In genomic region chr3:154334973-154335420, GRCh38 we compare ENCODE assay signal across 8 cellular contexts. TPM values are rescaled to one million over a fixed set of nuclear protein-coding genes. Genes with fewer than 3 reads are reported as not detected.
A peak's percentile ranks its signal among the peaks of the same experiment; 100 is the strongest.
DNase-seq lines count a peak whose midpoint lies in the region; ATAC-seq and TF ChIP-seq lines count a peak whose summit lies in the region.

No MANE protein-coding gene starts in this region.

- H4K20me1 ChIP-seq in GM23338 (replicated peaks; ENCODE audit: insufficient read depth) = no peaks in the 10 kb centered on the region

- H3K36me3 Mint-ChIP-seq in Calu3 (ENCODE audit: insufficient read depth, unreplicated experiment) = no peaks in the 10 kb centered on the region
- H3K36me3 Mint-ChIP-seq in GM23338 (ENCODE audit: low read depth) = no peaks in the 10 kb centered on the region
- no peaks in the 10 kb centered on the region for H3K36me3 Mint-ChIP-seq in naive B cell
- H3K36me3 Mint-ChIP-seq in activated CD4-positive, alpha-beta memory T cell treated with anti-CD3 and anti-CD28 coated beads, Interleukin-2, amount 10 ng/mL, durations not matched to agents 7 days and 5 days (ENCODE audit: low read depth) = no peaks in the 10 kb centered on the region

- no peak overlapping the region for H3K4me3 ChIP-seq in GM23338

- intact Hi-C loops in Calu3 (cut with micrococcal nuclease; ENCODE audit: unreplicated experiment) = loop anchor here (1.0 to 5.0 kb wide), 5 partner anchors 96 to 988 kb away; no protein-coding TSS in a partner anchor

- H3K27ac Mint-ChIP-seq in Calu3 (ENCODE audit: unreplicated experiment) = no peak overlapping the region
- H3K27ac Mint-ChIP-seq in GM23338 = no peak overlapping the region
- H3K27ac Mint-ChIP-seq in naive B cell = no peak overlapping the region
- no peak overlapping the region for H3K27ac Mint-ChIP-seq in activated CD4-positive, alpha-beta memory T cell treated with anti-CD3 and anti-CD28 coated beads, Interleukin-2, amount 10 ng/mL, durations not matched to agents 7 days and 5 days

- no peak overlapping the region for H3K27ac ChIP-seq in GM23338 (ENCODE audit: low read depth)

- H3K27me3 ChIP-seq in GM23338 (ENCODE audit: insufficient read depth) = no peaks in the 10 kb centered on the region

- no TSS peak for BruUV-seq in Calu3 (replicated peaks; lab: Mats Ljungman, UMichigan)

- H3K4me1 Mint-ChIP-seq in Calu3 (ENCODE audit: low read depth, unreplicated experiment) (peaks cover 8% of the 10 kb centered on the region), GM23338 (no peaks in the 10 kb centered on the region), naive B cell (no peaks in the 10 kb centered on the region)
- H3K4me1 Mint-ChIP-seq in activated CD4-positive, alpha-beta memory T cell treated with anti-CD3 and anti-CD28 coated beads, Interleukin-2, amount 10 ng/mL, durations not matched to agents 7 days and 5 days = no peaks in the 10 kb centered on the region

- H3K9me2 ChIP-seq in GM23338 (ENCODE audit: insufficient read depth) = no peaks in the 10 kb centered on the region

- H3K4me2 ChIP-seq in GM23338 = no peak overlapping the region

- DNase-seq in Calu3 = peak; percentile 30
- peak; percentile 69 for DNase-seq in GM23338 (ENCODE audit: low spot score)
- DNase-seq in NCI-H524 (lab: John Stamatoyannopoulos, UW) = peak; percentile 46 to 76
- peak; percentile 10 for DNase-seq in central memory CD4-positive, alpha-beta T cell
- DNase-seq in naive B cell = peak; percentile 21
- DNase-seq in ecto neural progenitor cell (ENCODE audit: low spot score) = no peak
- DNase-seq in activated CD4-positive, alpha-beta memory T cell treated with anti-CD3 and anti-CD28 coated beads, Interleukin-2, amount 10 ng/mL, durations not matched to agents 7 days and 5 days = no peak

- no peaks in the 10 kb centered on the region for H3K36me3 ChIP-seq in GM23338 (ENCODE audit: insufficient read depth)

- no peak overlapping the region for H2AFZ ChIP-seq in GM23338

- POLR2A ChIA-PET in activated CD4-positive, alpha-beta memory T cell treated with anti-CD3 and anti-CD28 coated beads, Interleukin-2, amount 10 ng/mL, durations not matched to agents 7 days and 5 days (lab: Charles Lee) = interaction anchor here (1.5 kb wide), 1 partner anchor 10 kb away, joined by 4 read pairs; the partner anchor contains the start of gene DHX36

- no peak for ATAC-seq in GM23338
- ATAC-seq in naive B cell (ENCODE audit: low read depth in 2 of 2) = peak; percentile 33 to 34
- no peak for ATAC-seq in HG02610 (IDR thresholded peaks at IDR 0.05; ENCODE audit: unreplicated experiment)

- peaks cover 7% of the 10 kb centered on the region for H3K27me3 Mint-ChIP-seq in Calu3 (ENCODE audit: unreplicated experiment)
- H3K27me3 Mint-ChIP-seq in GM23338 (ENCODE audit: insufficient read depth, low read depth, poor library complexity) = peaks cover 2% of the 10 kb centered on the region
- peaks cover 2 to 17% (median 4%) of the 10 kb centered on the region in 3 donors for H3K27me3 Mint-ChIP-seq in naive B cell
- H3K27me3 Mint-ChIP-seq in activated CD4-positive, alpha-beta memory T cell treated with anti-CD3 and anti-CD28 coated beads, Interleukin-2, amount 10 ng/mL, durations not matched to agents 7 days and 5 days = peaks cover 18% of the 10 kb centered on the region

- no peak overlapping the region for H3K4me3 Mint-ChIP-seq in Calu3 (ENCODE audit: low read depth, unreplicated experiment)
- no peak overlapping the region for H3K4me3 Mint-ChIP-seq in GM23338
- no peak overlapping the region for H3K4me3 Mint-ChIP-seq in naive B cell
- no peak overlapping the region for H3K4me3 Mint-ChIP-seq in activated CD4-positive, alpha-beta memory T cell treated with anti-CD3 and anti-CD28 coated beads, Interleukin-2, amount 10 ng/mL, durations not matched to agents 7 days and 5 days

- CTCF ChIA-PET in Calu3 (lab: Charles Lee) = no interaction called here
- CTCF ChIA-PET in activated CD4-positive, alpha-beta memory T cell treated with anti-CD3 and anti-CD28 coated beads, Interleukin-2, amount 10 ng/mL, durations not matched to agents 7 days and 5 days (lab: Charles Lee) = no interaction called here

- H3F3A ChIP-seq in GM23338 (replicated peaks; ENCODE audit: low read depth) = no peaks in the 10 kb centered on the region

- H3K9me3 Mint-ChIP-seq in Calu3 (ENCODE audit: low read depth, unreplicated experiment) = no peaks in the 10 kb centered on the region
- H3K9me3 Mint-ChIP-seq in GM23338 = no peaks in the 10 kb centered on the region
- H3K9me3 Mint-ChIP-seq in naive B cell = no peaks in the 10 kb centered on the region
- H3K9me3 Mint-ChIP-seq in activated CD4-positive, alpha-beta memory T cell treated with anti-CD3 and anti-CD28 coated beads, Interleukin-2, amount 10 ng/mL, durations not matched to agents 7 days and 5 days = no peaks in the 10 kb centered on the region

- TF ChIP-seq CTCF in Calu3 (IDR thresholded peaks at IDR 0.05; ENCODE audit: unreplicated experiment) = peak; percentile 68
- peak in 1 of 2 experiments; percentile 66; a peak in 3 of 4 replicates for TF ChIP-seq CTCF in GM23338 (conservative IDR thresholded peaks at IDR 0.05; ENCODE audit: low read depth in 2 of 2)

- H3K4me1 ChIP-seq in GM23338 (ENCODE audit: insufficient read depth) = no peaks in the 10 kb centered on the region

- H3K79me2 ChIP-seq in GM23338 (replicated peaks; ENCODE audit: insufficient read depth) = no peaks in the 10 kb centered on the region

TF ChIP-seq in GM23338, 12 proteins besides CTCF, POLR2A, EP300 and RAD21 (continues in another document):
- no peak for TF ChIP-seq JUNB (IDR thresholded peaks at IDR 0.05; ENCODE audit: unreplicated experiment)
- no peak for TF ChIP-seq POLR2AphosphoS5 (IDR thresholded peaks at IDR 0.05; ENCODE audit: low read depth)
- no peak for TF ChIP-seq NANOG (IDR thresholded peaks at IDR 0.05; ENCODE audit: borderline replicate concordance)
- no peak for TF ChIP-seq ETS1 (IDR thresholded peaks at IDR 0.05)
- TF ChIP-seq, protein P1, sequence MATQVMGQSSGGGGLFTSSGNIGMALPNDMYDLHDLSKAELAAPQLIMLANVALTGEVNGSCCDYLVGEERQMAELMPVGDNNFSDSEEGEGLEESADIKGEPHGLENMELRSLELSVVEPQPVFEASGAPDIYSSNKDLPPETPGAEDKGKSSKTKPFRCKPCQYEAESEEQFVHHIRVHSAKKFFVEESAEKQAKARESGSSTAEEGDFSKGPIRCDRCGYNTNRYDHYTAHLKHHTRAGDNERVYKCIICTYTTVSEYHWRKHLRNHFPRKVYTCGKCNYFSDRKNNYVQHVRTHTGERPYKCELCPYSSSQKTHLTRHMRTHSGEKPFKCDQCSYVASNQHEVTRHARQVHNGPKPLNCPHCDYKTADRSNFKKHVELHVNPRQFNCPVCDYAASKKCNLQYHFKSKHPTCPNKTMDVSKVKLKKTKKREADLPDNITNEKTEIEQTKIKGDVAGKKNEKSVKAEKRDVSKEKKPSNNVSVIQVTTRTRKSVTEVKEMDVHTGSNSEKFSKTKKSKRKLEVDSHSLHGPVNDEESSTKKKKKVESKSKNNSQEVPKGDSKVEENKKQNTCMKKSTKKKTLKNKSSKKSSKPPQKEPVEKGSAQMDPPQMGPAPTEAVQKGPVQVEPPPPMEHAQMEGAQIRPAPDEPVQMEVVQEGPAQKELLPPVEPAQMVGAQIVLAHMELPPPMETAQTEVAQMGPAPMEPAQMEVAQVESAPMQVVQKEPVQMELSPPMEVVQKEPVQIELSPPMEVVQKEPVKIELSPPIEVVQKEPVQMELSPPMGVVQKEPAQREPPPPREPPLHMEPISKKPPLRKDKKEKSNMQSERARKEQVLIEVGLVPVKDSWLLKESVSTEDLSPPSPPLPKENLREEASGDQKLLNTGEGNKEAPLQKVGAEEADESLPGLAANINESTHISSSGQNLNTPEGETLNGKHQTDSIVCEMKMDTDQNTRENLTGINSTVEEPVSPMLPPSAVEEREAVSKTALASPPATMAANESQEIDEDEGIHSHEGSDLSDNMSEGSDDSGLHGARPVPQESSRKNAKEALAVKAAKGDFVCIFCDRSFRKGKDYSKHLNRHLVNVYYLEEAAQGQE (IDR thresholded peaks at IDR 0.05; ENCODE audit: unreplicated experiment) = no peak
- no peak for TF ChIP-seq STAT1 (IDR thresholded peaks at IDR 0.05; ENCODE audit: unreplicated experiment)

RNA-seq across cellular contexts. Expression of gene DHX36, which starts 10.7 kb away (rescaled TPM):
- total RNA-seq in Calu3 (2022) = 127 and 134 TPM in 2 replicates
- 102 and 103 TPM in 2 replicates for total RNA-seq in GM23338 (2014; rRNA removed; shearing (Covaris generic))
- polyA plus RNA-seq in GM23338 (2016; fragmentation: Nextera tagmentation; extraction: Ambion mirVana) = 107 and 110 TPM in 2 replicates
- polyA plus RNA-seq in naive B cell (ENCODE audit: low read depth in 6 of 6) = 10 to 100 TPM; 17.3 to 27.6 (median 20.3) TPM
- total RNA-seq in activated CD4-positive, alpha-beta memory T cell treated with anti-CD3 and anti-CD28 coated beads, Interleukin-2, amount 10 ng/mL, durations not matched to agents 7 days and 5 days = 10 to 100 TPM; 73.1 to 74.0 TPM

Comparison
In these comparisons a context has a peak if more than half of its experiments do, and no peak if none do; other contexts are left out.
1. DNase-seq: peak in Calu3 (single experiment), GM23338 (single experiment), NCI-H524 (2 of 2), central memory CD4-positive, alpha-beta T cell (single experiment) and naive B cell (single experiment); none in ecto neural progenitor cell (single experiment) and activated CD4-positive, alpha-beta memory T cell treated with anti-CD3 and anti-CD28 coated beads, Interleukin-2, amount 10 ng/mL, durations not matched to agents 7 days and 5 days (single experiment).
2. ATAC-seq: peak in naive B cell (2 of 2); none in GM23338 (single experiment) and HG02610 (single experiment).